In the genomic region with DNA sequence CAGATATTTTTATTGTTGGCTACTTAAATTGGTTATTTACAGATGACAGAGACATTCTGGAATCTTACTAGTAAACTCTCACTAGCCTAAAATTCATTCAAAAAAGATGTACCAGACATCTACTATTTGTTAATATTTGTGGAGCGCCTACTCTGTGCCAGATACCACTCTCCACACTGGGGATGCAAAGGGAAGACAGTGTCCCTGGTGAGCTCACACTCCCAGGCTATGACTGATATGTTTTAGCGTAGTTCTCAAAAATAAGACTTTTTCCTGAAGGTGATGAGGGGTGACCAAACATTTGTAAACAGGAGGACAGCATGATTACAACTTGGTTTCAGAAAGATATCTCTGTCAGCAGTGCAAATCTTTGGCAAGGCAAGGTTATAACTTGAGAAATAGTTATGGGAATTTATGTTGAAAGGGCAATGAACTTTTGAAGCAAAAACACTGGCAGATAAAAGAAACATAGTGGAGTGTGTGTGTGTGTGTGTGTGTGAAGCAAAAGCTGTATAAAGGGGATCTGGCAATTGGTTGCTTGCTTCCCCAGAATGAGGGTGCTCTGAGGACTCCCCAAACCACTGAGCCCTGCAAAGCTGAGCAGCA, we compare ENCODE assay signal across 23 cellular contexts.
"Had no signal": no experiment of that assay in that cellular context is flagged by ENCODE, and none has a peak within 500 bp of the region (broad histone marks: within the 10 kb centered on the region; RNA-seq: fewer than 3 reads in every experiment).

No MANE protein-coding gene starts in this region.

- H3K4me3 ChIP-seq: ascending aorta, cardiac muscle cell, coronary artery, dorsolateral prefrontal cortex, right atrium auricular region had no signal

- H3K4me1 Mint-ChIP-seq: activated B cell treated with CpG ODN at 0.5 μM for 24 hours, brain, neural crest cell had no signal

- H3K9me3 ChIP-seq: ascending aorta, right atrium auricular region had no signal

- H3K27ac ChIP-seq: ascending aorta, cardiac muscle cell, coronary artery, dorsolateral prefrontal cortex, right atrium auricular region had no signal

- DNase-seq: activated B cell treated with CpG ODN at 0.5 μM for 24 hours; activated naive CD4-positive, alpha-beta T cell; activated T-cell treated with anti-CD3 and anti-CD28 coated beads for 4 hours; activated T-cell treated with anti-CD3 and anti-CD28 coated beads, Interleukin-2, amount 50 U/mL, for 72 hours; cerebellar nuclear complex; dorsolateral prefrontal cortex; effector memory CD4-positive, alpha-beta T cell; foreskin melanocyte; kidney glomerular epithelial cell; left ventricle myocardium superior; midbrain; naive thymus-derived CD4-positive, alpha-beta T cell; nucleus accumbens; stimulated activated naive CD4-positive, alpha-beta T cell; T-cell; trophoblast cell had no signal

- H3K4me1 ChIP-seq: ascending aorta, right atrium auricular region had no signal

- H3K27me3 ChIP-seq: ascending aorta, cardiac muscle cell, dorsolateral prefrontal cortex, right atrium auricular region had no signal

- ATAC-seq: activated naive CD4-positive, alpha-beta T cell treated with anti-CD3 and anti-CD28 coated beads, Interleukin-2, amount 50 U/mL, for 72 hours; activated T-cell treated with anti-CD3 and anti-CD28 coated beads, Interleukin-2, amount 50 U/mL, for 72 hours; left ventricle myocardium superior; naive thymus-derived CD4-positive, alpha-beta T cell; T-cell had no signal

- H3K4me3 Mint-ChIP-seq: activated B cell treated with CpG ODN at 0.5 μM for 24 hours; activated T-cell treated with anti-CD3 and anti-CD28 coated beads, Interleukin-2, amount 50 U/mL, for 72 hours; brain; naive thymus-derived CD4-positive, alpha-beta T cell; neural crest cell; T-cell had no signal

- H3K36me3 ChIP-seq: ascending aorta, cardiac muscle cell, right atrium auricular region had no signal

- H3K36me3 Mint-ChIP-seq: activated naive CD4-positive, alpha-beta T cell treated with anti-CD3 and anti-CD28 coated beads, Interleukin-2, amount 50 U/mL, for 72 hours; brain had no signal

- H3K27ac Mint-ChIP-seq: activated B cell treated with CpG ODN at 0.5 μM for 24 hours; activated naive CD4-positive, alpha-beta T cell treated with anti-CD3 and anti-CD28 coated beads, Interleukin-2, amount 50 U/mL, for 72 hours; activated T-cell treated with anti-CD3 and anti-CD28 coated beads, Interleukin-2, amount 50 U/mL, for 72 hours; T-cell had no signal

- H3K27me3 Mint-ChIP-seq: activated B cell treated with CpG ODN at 0.5 μM for 24 hours; brain; naive thymus-derived CD4-positive, alpha-beta T cell; T-cell had no signal

- H3K9me3 Mint-ChIP-seq: activated B cell treated with CpG ODN at 0.5 μM for 24 hours; activated naive CD4-positive, alpha-beta T cell treated with anti-CD3 and anti-CD28 coated beads, Interleukin-2, amount 50 U/mL, for 72 hours; activated T-cell treated with anti-CD3 and anti-CD28 coated beads, Interleukin-2, amount 50 U/mL, for 72 hours; brain; naive thymus-derived CD4-positive, alpha-beta T cell; neural crest cell; T-cell had no signal
